In genomic region chr1:10866314-10867091, GRCh38 we compare ENCODE assay signal across 8 cellular contexts.
DNase-seq lines count a peak whose midpoint lies in the region; ATAC-seq and TF ChIP-seq lines count a peak whose summit lies in the region.

No MANE protein-coding gene starts in this region.

- DNase-seq in NCI-H1417 (lab: John Stamatoyannopoulos, UW) (peak; percentile 28 to 81 (median 80)), NCI-H1417 treated with DMSO at 0.1 percent for 48 hours (lab: John Stamatoyannopoulos, UW) (no peak), upper lobe of right lung (peak; percentile 52), SIG-M5 treated with dmso at 0.1 percent for 504 hours (lab: John Stamatoyannopoulos, UW; ENCODE audit: unreplicated experiment) (no peak), HT-29 (ENCODE audit: low spot score) (no peak)
- peak in 5 of 9 donors; percentile 13 to 25 (median 20) for DNase-seq in naive thymus-derived CD4-positive, alpha-beta T cell

- H3K4me3 ChIP-seq in naive thymus-derived CD4-positive, alpha-beta T cell (ENCODE audit: low read length): no peak overlapping the region
- peak overlapping the region; percentile 32 for H3K4me3 ChIP-seq in upper lobe of right lung

- peak; percentile 40 for ATAC-seq in naive thymus-derived CD4-positive, alpha-beta T cell
- ATAC-seq in upper lobe of right lung: peak; percentile 19

- no peak overlapping the region for H3K27ac Mint-ChIP-seq in dendritic cell treated with granulocyte-macrophage colony-stimulating factor and Interleukin-4, amounts not matched to agents 40 ng/mL and 50 ng/mL, for 4 days
- H3K27ac Mint-ChIP-seq in naive thymus-derived CD4-positive, alpha-beta T cell: peak overlapping the region in 1 of 9 donors; percentile 49

- POLR2A ChIA-PET in naive thymus-derived CD4-positive, alpha-beta T cell (lab: Charles Lee): interaction anchor here (0.9 kb wide), 1 partner anchor 372 kb away, joined by 3 read pairs; no protein-coding TSS in a partner anchor

- peaks cover 0 to 15% of the 10 kb centered on the region in 2 donors for H3K27me3 ChIP-seq in naive thymus-derived CD4-positive, alpha-beta T cell (ENCODE audit: control insufficient read depth in 2 of 2, insufficient read depth in 2 of 2, low read length in 2 of 2)
- H3K27me3 ChIP-seq in upper lobe of right lung: peaks cover 29% of the 10 kb centered on the region

- H3K9me3 ChIP-seq in naive thymus-derived CD4-positive, alpha-beta T cell (ENCODE audit: control insufficient read depth in 2 of 3, low read length in 3 of 3): no peaks in the 10 kb centered on the region
- H3K9me3 ChIP-seq in upper lobe of right lung: no peaks in the 10 kb centered on the region

- no peaks in the 10 kb centered on the region for H3K36me3 ChIP-seq in naive thymus-derived CD4-positive, alpha-beta T cell (ENCODE audit: control insufficient read depth in 2 of 3, insufficient read depth in 3 of 3, low read length in 3 of 3)
- no peaks in the 10 kb centered on the region for H3K36me3 ChIP-seq in upper lobe of right lung

- H3K27ac ChIP-seq in VCaP (peak overlapping the region; percentile 56; the same call in 1 of the 2 replicates), upper lobe of right lung (no peak overlapping the region)
- no peak overlapping the region for H3K27ac ChIP-seq in naive thymus-derived CD4-positive, alpha-beta T cell (ENCODE audit: low read depth, low read length)

- intact Hi-C loops in dendritic cell treated with granulocyte-macrophage colony-stimulating factor and Interleukin-4, amounts not matched to agents 40 ng/mL and 50 ng/mL, for 4 days (cut with micrococcal nuclease): loop anchor here (1.0 kb wide), 1 partner anchor 352 kb away; no protein-coding TSS in a partner anchor
- intact Hi-C loops in naive thymus-derived CD4-positive, alpha-beta T cell (cut with micrococcal nuclease): loop anchor here (1.0 to 5.0 kb wide), 7 partner anchors 74 to 434 kb away; partner anchors contain the start of gene CENPS (in 1 of the 2)
- intact Hi-C loops in upper lobe of right lung (cut with DNase I): loop anchor here (10.0 kb wide), 1 partner anchor 362 kb away; no protein-coding TSS in a partner anchor

- CTCF ChIA-PET in naive thymus-derived CD4-positive, alpha-beta T cell (lab: Charles Lee): interaction anchor here (0.9 to 1.1 kb wide), 2 partner anchors 12 to 372 kb away, joined by 3 to 4 read pairs; no protein-coding TSS in a partner anchor

- no peaks in the 10 kb centered on the region for H3K9me3 Mint-ChIP-seq in dendritic cell treated with granulocyte-macrophage colony-stimulating factor and Interleukin-4, amounts not matched to agents 40 ng/mL and 50 ng/mL, for 4 days
- peaks cover 0 to 2% (median 0%) of the 10 kb centered on the region in 11 donors for H3K9me3 Mint-ChIP-seq in naive thymus-derived CD4-positive, alpha-beta T cell

- no peaks in the 10 kb centered on the region for H3K36me3 Mint-ChIP-seq in dendritic cell treated with granulocyte-macrophage colony-stimulating factor and Interleukin-4, amounts not matched to agents 40 ng/mL and 50 ng/mL, for 4 days (ENCODE audit: low read depth)
- no peaks in the 10 kb centered on the region for H3K36me3 Mint-ChIP-seq in naive thymus-derived CD4-positive, alpha-beta T cell

- peaks cover 5% of the 10 kb centered on the region for H3K4me1 Mint-ChIP-seq in dendritic cell treated with granulocyte-macrophage colony-stimulating factor and Interleukin-4, amounts not matched to agents 40 ng/mL and 50 ng/mL, for 4 days (ENCODE audit: low read depth)
- H3K4me1 Mint-ChIP-seq in naive thymus-derived CD4-positive, alpha-beta T cell: peaks cover 8 to 32% (median 15%) of the 10 kb centered on the region in 7 donors

- H3K4me3 Mint-ChIP-seq in dendritic cell treated with granulocyte-macrophage colony-stimulating factor and Interleukin-4, amounts not matched to agents 40 ng/mL and 50 ng/mL, for 4 days: peak overlapping the region; percentile 25
- peak overlapping the region; percentile 69 to 87 (median 80) for H3K4me3 Mint-ChIP-seq in naive thymus-derived CD4-positive, alpha-beta T cell

- TF ChIP-seq CTCF in VCaP (conservative IDR thresholded peaks at IDR 0.05): no peak
- no peak for TF ChIP-seq CTCF in upper lobe of right lung (IDR thresholded peaks at IDR 0.05)

- peaks cover 74% of the 10 kb centered on the region for H3K27me3 Mint-ChIP-seq in dendritic cell treated with granulocyte-macrophage colony-stimulating factor and Interleukin-4, amounts not matched to agents 40 ng/mL and 50 ng/mL, for 4 days
- H3K27me3 Mint-ChIP-seq in naive thymus-derived CD4-positive, alpha-beta T cell: peaks cover 44 to 76% (median 55%) of the 10 kb centered on the region in 5 donors

- H3K4me1 ChIP-seq in naive thymus-derived CD4-positive, alpha-beta T cell (ENCODE audit: control insufficient read depth in 2 of 2, insufficient read depth in 2 of 2, low read length in 2 of 2): peaks cover 0 to 7% of the 10 kb centered on the region in 2 donors
- H3K4me1 ChIP-seq in upper lobe of right lung: peaks cover 11% of the 10 kb centered on the region

Comparison
In these comparisons a context has a peak if more than half of its experiments do, and no peak if none do; other contexts are left out.
1. DNase-seq: peak in NCI-H1417 (3 of 3), naive thymus-derived CD4-positive, alpha-beta T cell (5 of 9) and upper lobe of right lung (single experiment); none in NCI-H1417 treated with DMSO at 0.1 percent for 48 hours (single experiment), SIG-M5 treated with dmso at 0.1 percent for 504 hours (single experiment) and HT-29 (single experiment).